In genomic region chr5:172059661-172060100, GRCh38 we compare ENCODE assay signal across 8 cellular contexts. TPM values are rescaled to one million over a fixed set of nuclear protein-coding genes. Genes with fewer than 3 reads are reported as not detected.
A peak's percentile ranks its signal among the peaks of the same experiment; 100 is the strongest.
DNase-seq lines count a peak whose midpoint lies in the region; ATAC-seq and TF ChIP-seq lines count a peak whose summit lies in the region.

No MANE protein-coding gene starts in this region.

- no peak for ATAC-seq in naive thymus-derived CD4-positive, alpha-beta T cell
- ATAC-seq in GM19351 (IDR thresholded peaks at IDR 0.05; ENCODE audit: unreplicated experiment) = no peak

- CTCF ChIA-PET in naive thymus-derived CD4-positive, alpha-beta T cell (lab: Charles Lee) = interaction anchor here (0.7 to 2.4 kb wide), 12 partner anchors 19 to 223 kb away, joined by 3 to 21 read pairs (median 4); partner anchors contain the start of gene STK10

- DNase-seq in D341Med (ENCODE audit: low spot score) (peak; percentile 64), HT-29 (ENCODE audit: low spot score) (peak; percentile 31), brain microvascular endothelial cell (no peak), NOMO-1 (lab: John Stamatoyannopoulos, UW; ENCODE audit: unreplicated experiment in 2 of 2) (no peak), DMS79 (lab: John Stamatoyannopoulos, UW) (no peak), ovary (no peak)
- peak in 1 of 9 donors; percentile 36 for DNase-seq in naive thymus-derived CD4-positive, alpha-beta T cell

- peak overlapping the region in 4 of 10 donors; percentile 4 to 42 (median 12) for H3K4me3 Mint-ChIP-seq in naive thymus-derived CD4-positive, alpha-beta T cell

- peak overlapping the region; percentile 3 to 91 (median 54) for H3K27ac Mint-ChIP-seq in naive thymus-derived CD4-positive, alpha-beta T cell

- H3K4me3 ChIP-seq in brain microvascular endothelial cell (ENCODE audit: low read depth, low read length) (no peak overlapping the region), ovary (no peak overlapping the region)
- H3K4me3 ChIP-seq in naive thymus-derived CD4-positive, alpha-beta T cell (ENCODE audit: low read length) = no peak overlapping the region

- TF ChIP-seq CTCF in brain microvascular endothelial cell (IDR thresholded peaks at IDR 0.05; ENCODE audit: low read depth, low read length, missing control alignments) (peak; percentile 70), ovary (IDR thresholded peaks at IDR 0.05) (no peak)

- peaks cover 0 to 7% of the 10 kb centered on the region in 2 donors for H3K4me1 ChIP-seq in naive thymus-derived CD4-positive, alpha-beta T cell (ENCODE audit: control insufficient read depth in 2 of 2, insufficient read depth in 2 of 2, low read length in 2 of 2)
- no peaks in the 10 kb centered on the region for H3K4me1 ChIP-seq in ovary (ENCODE audit: insufficient read depth)

- POLR2A ChIA-PET in naive thymus-derived CD4-positive, alpha-beta T cell (lab: Charles Lee) = interaction anchor here (1.1 to 2.4 kb wide), 4 partner anchors 8 to 116 kb away, joined by 3 to 10 read pairs (median 8); no protein-coding TSS in a partner anchor

- H3K27me3 Mint-ChIP-seq in naive thymus-derived CD4-positive, alpha-beta T cell = no peaks in the 10 kb centered on the region

- H3K36me3 Mint-ChIP-seq in naive thymus-derived CD4-positive, alpha-beta T cell = peaks cover 29 to 78% (median 45%) of the 10 kb centered on the region in 5 donors

- TF ChIP-seq EP300 in ovary (IDR thresholded peaks at IDR 0.05) = no peak

- H3K27ac ChIP-seq in brain microvascular endothelial cell (no peak overlapping the region), ovary (no peak overlapping the region)
- H3K27ac ChIP-seq in naive thymus-derived CD4-positive, alpha-beta T cell (ENCODE audit: low read depth, low read length) = no peak overlapping the region

- WGBS in ovary, 3 donors = 68 to 85% (median 75%) methylated on average over 5 of the region's 5 CpGs

- in situ Hi-C loops in brain microvascular endothelial cell (cut with HindIII; ENCODE audit: low pct_ligation_motif_present, low sequenced_read_pairs) = no loop called here

- peaks cover 22 to 68% (median 33%) of the 10 kb centered on the region in 7 donors for H3K4me1 Mint-ChIP-seq in naive thymus-derived CD4-positive, alpha-beta T cell

- no peaks in the 10 kb centered on the region for H3K9me3 ChIP-seq in naive thymus-derived CD4-positive, alpha-beta T cell (ENCODE audit: control insufficient read depth in 2 of 3, low read length in 3 of 3)
- H3K9me3 ChIP-seq in ovary = no peaks in the 10 kb centered on the region

- intact Hi-C loops in naive thymus-derived CD4-positive, alpha-beta T cell (cut with micrococcal nuclease) = loop anchor here (1.0 to 10.0 kb wide), 3 partner anchors 147 to 645 kb away; partner anchors contain the start of gene FGF18 (in 1 of the 2)
- intact Hi-C loops in ovary (cut with DNase I) = no loop called here

- H3K27me3 ChIP-seq in brain microvascular endothelial cell (replicated peaks) (no peaks in the 10 kb centered on the region), ovary (no peaks in the 10 kb centered on the region)
- no peaks in the 10 kb centered on the region for H3K27me3 ChIP-seq in naive thymus-derived CD4-positive, alpha-beta T cell (ENCODE audit: control insufficient read depth in 2 of 2, insufficient read depth in 2 of 2, low read length in 2 of 2)

- peaks cover 73% of the 10 kb centered on the region for H3K36me3 ChIP-seq in brain microvascular endothelial cell (replicated peaks)
- peaks cover 52 to 97% (median 56%) of the 10 kb centered on the region in 3 experiments for H3K36me3 ChIP-seq in naive thymus-derived CD4-positive, alpha-beta T cell (ENCODE audit: control insufficient read depth in 2 of 3, insufficient read depth in 3 of 3, low read length in 3 of 3)
- H3K36me3 ChIP-seq in ovary = no peaks in the 10 kb centered on the region

- H3K9me3 Mint-ChIP-seq in naive thymus-derived CD4-positive, alpha-beta T cell = peaks cover 0 to 4% (median 0%) of the 10 kb centered on the region in 11 donors

- TF ChIP-seq POLR2A in ovary (IDR thresholded peaks at IDR 0.05) = no peak

RNA-seq across cellular contexts. Expression of gene FBXW11, which starts 53.2 kb away (rescaled TPM):
- total RNA-seq in HT-29 (2014; rRNA removed; shearing (Covaris generic)) = 30.4 and 33.4 TPM in 2 replicates
- 10 to 100 TPM; 29.1 to 40.7 (median 33.6) TPM for total RNA-seq in naive thymus-derived CD4-positive, alpha-beta T cell
- polyA plus RNA-seq in naive thymus-derived CD4-positive, alpha-beta T cell = 10 to 100 TPM; 15.0 to 21.5 TPM
- total RNA-seq in ovary = 10 to 100 TPM; 49.8 to 73.4 (median 53.0) TPM
- 10 to 100 TPM; 20.5 to 70.0 TPM for polyA plus RNA-seq in ovary

Comparison
In these comparisons a context has a peak if more than half of its experiments do, and no peak if none do; other contexts are left out.
1. DNase-seq: peak in D341Med (single experiment) and HT-29 (single experiment); none in brain microvascular endothelial cell (single experiment), NOMO-1 (0 of 2), DMS79 (single experiment) and ovary (0 of 5).
2. intact Hi-C loops: an anchor here in naive thymus-derived CD4-positive, alpha-beta T cell (1.0 to 10.0 kb wide); none called in ovary.